ENCODE assay signal across 1 cellular context in genomic region chr15:100349696-100350433, GRCh38.
TF ChIP-seq lines count a peak whose summit lies in the region.

No MANE protein-coding gene starts in this region.

TF ChIP-seq in HepG2, 621 proteins besides CTCF, POLR2A, EP300 and RAD21 (continued from another document and continues in another):
- no peak for TF ChIP-seq ZNF512B (CRISPR knock-in tag; IDR thresholded peaks at IDR 0.05; ENCODE audit: borderline replicate concordance)
- TF ChIP-seq ZC3H13 (CRISPR knock-in tag; IDR thresholded peaks at IDR 0.05), result no peak
- no peak; the same call in 1 of the 2 replicates for TF ChIP-seq TBP (CRISPR knock-in tag; IDR thresholded peaks at IDR 0.05)
- TF ChIP-seq AGO1 (IDR thresholded peaks at IDR 0.05; ENCODE audit: low read depth, low read length, poor library complexity, severe bottlenecking), result no peak
- no peak for TF ChIP-seq SIN3B (IDR thresholded peaks at IDR 0.05; ENCODE audit: low read length)
- TF ChIP-seq GLI4 (CRISPR knock-in tag; IDR thresholded peaks at IDR 0.05; ENCODE audit: borderline replicate concordance), result no peak
- TF ChIP-seq ZNF264 (CRISPR knock-in tag; IDR thresholded peaks at IDR 0.05), result no peak
- no peak for TF ChIP-seq ZNF563 (CRISPR knock-in tag; IDR thresholded peaks at IDR 0.05)
- TF ChIP-seq ZNF549 (CRISPR knock-in tag; IDR thresholded peaks at IDR 0.05), result no peak
- no peak for TF ChIP-seq THYN1 (CRISPR knock-in tag; IDR thresholded peaks at IDR 0.05; ENCODE audit: borderline replicate concordance, low read depth)
- TF ChIP-seq FOXJ3 (CRISPR knock-in tag; IDR thresholded peaks at IDR 0.05; ENCODE audit: borderline replicate concordance), result no peak
- TF ChIP-seq, protein P1, sequence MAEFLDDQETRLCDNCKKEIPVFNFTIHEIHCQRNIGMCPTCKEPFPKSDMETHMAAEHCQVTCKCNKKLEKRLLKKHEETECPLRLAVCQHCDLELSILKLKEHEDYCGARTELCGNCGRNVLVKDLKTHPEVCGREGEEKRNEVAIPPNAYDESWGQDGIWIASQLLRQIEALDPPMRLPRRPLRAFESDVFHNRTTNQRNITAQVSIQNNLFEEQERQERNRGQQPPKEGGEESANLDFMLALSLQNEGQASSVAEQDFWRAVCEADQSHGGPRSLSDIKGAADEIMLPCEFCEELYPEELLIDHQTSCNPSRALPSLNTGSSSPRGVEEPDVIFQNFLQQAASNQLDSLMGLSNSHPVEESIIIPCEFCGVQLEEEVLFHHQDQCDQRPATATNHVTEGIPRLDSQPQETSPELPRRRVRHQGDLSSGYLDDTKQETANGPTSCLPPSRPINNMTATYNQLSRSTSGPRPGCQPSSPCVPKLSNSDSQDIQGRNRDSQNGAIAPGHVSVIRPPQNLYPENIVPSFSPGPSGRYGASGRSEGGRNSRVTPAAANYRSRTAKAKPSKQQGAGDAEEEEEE (CRISPR knock-in tag; IDR thresholded peaks at IDR 0.05; ENCODE audit: borderline replicate concordance), result no peak
- TF ChIP-seq NPAS2 (CRISPR knock-in tag; IDR thresholded peaks at IDR 0.05; ENCODE audit: borderline replicate concordance), result no peak
- no peak for TF ChIP-seq PHF21A (CRISPR knock-in tag; IDR thresholded peaks at IDR 0.05)
- peak; percentile 35 for TF ChIP-seq HNRNPLL (IDR thresholded peaks at IDR 0.05; ENCODE audit: low read depth, low read length, poor library complexity, severe bottlenecking)
- TF ChIP-seq ZNF567 (CRISPR knock-in tag; IDR thresholded peaks at IDR 0.05; ENCODE audit: borderline replicate concordance), result no peak
- no peak for TF ChIP-seq TRIM24 (CRISPR knock-in tag; IDR thresholded peaks at IDR 0.05)
- no peak for TF ChIP-seq ZSCAN21 (CRISPR knock-in tag; IDR thresholded peaks at IDR 0.05; ENCODE audit: borderline replicate concordance)
- TF ChIP-seq ATF3 (CRISPR knock-in tag; IDR thresholded peaks at IDR 0.05), result no peak
- no peak for TF ChIP-seq ZNF792 (CRISPR knock-in tag; IDR thresholded peaks at IDR 0.05)
- no peak for TF ChIP-seq IKZF1 (IDR thresholded peaks at IDR 0.05)
- no peak for TF ChIP-seq ZNF354B (CRISPR knock-in tag; IDR thresholded peaks at IDR 0.05)
- TF ChIP-seq ZNF713 (CRISPR knock-in tag; IDR thresholded peaks at IDR 0.05), result no peak
- TF ChIP-seq, protein P2, sequence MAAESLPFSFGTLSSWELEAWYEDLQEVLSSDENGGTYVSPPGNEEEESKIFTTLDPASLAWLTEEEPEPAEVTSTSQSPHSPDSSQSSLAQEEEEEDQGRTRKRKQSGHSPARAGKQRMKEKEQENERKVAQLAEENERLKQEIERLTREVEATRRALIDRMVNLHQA (CRISPR knock-in tag; IDR thresholded peaks at IDR 0.05), result no peak
- no peak for TF ChIP-seq NR2F1 (CRISPR knock-in tag; IDR thresholded peaks at IDR 0.05)
- TF ChIP-seq KMT2B (CRISPR knock-in tag; IDR thresholded peaks at IDR 0.05), result no peak
- TF ChIP-seq SIX1 (CRISPR knock-in tag; IDR thresholded peaks at IDR 0.05; ENCODE audit: borderline replicate concordance), result no peak
- TF ChIP-seq KDM5A (IDR thresholded peaks at IDR 0.05; ENCODE audit: borderline replicate concordance, low read length), result no peak
- no peak for TF ChIP-seq ZNF784 (CRISPR knock-in tag; IDR thresholded peaks at IDR 0.05; ENCODE audit: borderline replicate concordance)
- no peak for TF ChIP-seq ZNF234 (CRISPR knock-in tag; conservative IDR thresholded peaks at IDR 0.05)
- no peak for TF ChIP-seq HHEX (CRISPR knock-in tag; IDR thresholded peaks at IDR 0.05)
- no peak for TF ChIP-seq SRSF9 (IDR thresholded peaks at IDR 0.05; ENCODE audit: borderline replicate concordance, insufficient read depth, low read depth, low read length, poor library complexity, severe bottlenecking)
- TF ChIP-seq, protein P3, sequence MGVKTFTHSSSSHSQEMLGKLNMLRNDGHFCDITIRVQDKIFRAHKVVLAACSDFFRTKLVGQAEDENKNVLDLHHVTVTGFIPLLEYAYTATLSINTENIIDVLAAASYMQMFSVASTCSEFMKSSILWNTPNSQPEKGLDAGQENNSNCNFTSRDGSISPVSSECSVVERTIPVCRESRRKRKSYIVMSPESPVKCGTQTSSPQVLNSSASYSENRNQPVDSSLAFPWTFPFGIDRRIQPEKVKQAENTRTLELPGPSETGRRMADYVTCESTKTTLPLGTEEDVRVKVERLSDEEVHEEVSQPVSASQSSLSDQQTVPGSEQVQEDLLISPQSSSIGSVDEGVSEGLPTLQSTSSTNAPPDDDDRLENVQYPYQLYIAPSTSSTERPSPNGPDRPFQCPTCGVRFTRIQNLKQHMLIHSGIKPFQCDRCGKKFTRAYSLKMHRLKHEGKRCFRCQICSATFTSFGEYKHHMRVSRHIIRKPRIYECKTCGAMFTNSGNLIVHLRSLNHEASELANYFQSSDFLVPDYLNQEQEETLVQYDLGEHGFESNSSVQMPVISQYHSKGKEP (CRISPR knock-in tag; IDR thresholded peaks at IDR 0.05), result no peak
- no peak for TF ChIP-seq ZNF282 (IDR thresholded peaks at IDR 0.05; ENCODE audit: partially characterized antibody)
- TF ChIP-seq NFKB2 (CRISPR knock-in tag; IDR thresholded peaks at IDR 0.05; ENCODE audit: borderline replicate concordance), result peak; percentile 78; the same call in 1 of the 2 replicates
- TF ChIP-seq ATM (IDR thresholded peaks at IDR 0.05; ENCODE audit: borderline replicate concordance), result no peak
- no peak for TF ChIP-seq PPARG (CRISPR knock-in tag; conservative IDR thresholded peaks at IDR 0.05)
- TF ChIP-seq EZH2 (conservative IDR thresholded peaks at IDR 0.05; ENCODE audit: low read depth, low read length), result no peak
- no peak for TF ChIP-seq ZNF597 (CRISPR knock-in tag; IDR thresholded peaks at IDR 0.05)
- TF ChIP-seq NR2F2 (IDR thresholded peaks at IDR 0.05; ENCODE audit: borderline replicate concordance, low read depth), result no peak
- TF ChIP-seq ZNF20 (CRISPR knock-in tag; IDR thresholded peaks at IDR 0.05), result no peak
- no peak for TF ChIP-seq SPEN (CRISPR knock-in tag; IDR thresholded peaks at IDR 0.05; ENCODE audit: low read depth)
- no peak for TF ChIP-seq ZNF484 (CRISPR knock-in tag; IDR thresholded peaks at IDR 0.05; ENCODE audit: borderline replicate concordance, low read depth)
- no peak for TF ChIP-seq ATF7 (IDR thresholded peaks at IDR 0.05)
- TF ChIP-seq ATF7 (CRISPR knock-in tag; IDR thresholded peaks at IDR 0.05), result no peak
- TF ChIP-seq ZNF652 (CRISPR knock-in tag; IDR thresholded peaks at IDR 0.05; ENCODE audit: borderline replicate concordance, low read depth), result no peak
- TF ChIP-seq, protein P4, sequence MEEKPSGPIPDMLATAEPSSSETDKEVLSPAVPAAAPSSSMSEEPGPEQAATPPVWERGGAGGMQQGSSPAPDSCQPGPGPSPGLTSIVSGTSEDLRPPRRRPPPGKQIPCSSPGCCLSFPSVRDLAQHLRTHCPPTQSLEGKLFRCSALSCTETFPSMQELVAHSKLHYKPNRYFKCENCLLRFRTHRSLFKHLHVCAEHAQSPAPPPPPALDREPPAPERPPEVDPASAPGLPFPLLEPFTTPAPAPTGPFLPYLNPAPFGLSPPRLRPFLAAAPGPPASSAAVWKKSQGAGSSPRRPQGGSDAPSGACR (CRISPR knock-in tag; IDR thresholded peaks at IDR 0.05), result no peak
- no peak; the same call in 1 of the 2 replicates for TF ChIP-seq ZFP36L1 (CRISPR knock-in tag; IDR thresholded peaks at IDR 0.05)
- TF ChIP-seq TAF15 (IDR thresholded peaks at IDR 0.05; ENCODE audit: low read depth, low read length, poor library complexity, severe bottlenecking), result no peak
- no peak for TF ChIP-seq SOX13 (IDR thresholded peaks at IDR 0.05)
- TF ChIP-seq SOX13 (CRISPR knock-in tag; conservative IDR thresholded peaks at IDR 0.05 in 1 of 2, IDR thresholded peaks at IDR 0.05 in 1 of 2), result no peak
- TF ChIP-seq ZNF562 (CRISPR knock-in tag; IDR thresholded peaks at IDR 0.05; ENCODE audit: borderline replicate concordance), result no peak
- no peak for TF ChIP-seq ZKSCAN8 (CRISPR knock-in tag; IDR thresholded peaks at IDR 0.05; ENCODE audit: borderline replicate concordance)
- TF ChIP-seq RARA (CRISPR knock-in tag; IDR thresholded peaks at IDR 0.05), result no peak
- no peak for TF ChIP-seq ZNF660 (CRISPR knock-in tag; IDR thresholded peaks at IDR 0.05; ENCODE audit: borderline replicate concordance, low read depth)
- TF ChIP-seq ATF1 (CRISPR knock-in tag; IDR thresholded peaks at IDR 0.05), result no peak
- peak; percentile 69; the same call in 1 of the 2 replicates for TF ChIP-seq PRDM15 (CRISPR knock-in tag; IDR thresholded peaks at IDR 0.05)
- no peak for TF ChIP-seq BHLHE40 (IDR thresholded peaks at IDR 0.05; ENCODE audit: low read length)
- no peak for TF ChIP-seq FOSL1 (CRISPR knock-in tag; IDR thresholded peaks at IDR 0.05; ENCODE audit: borderline replicate concordance)
- TF ChIP-seq ZNF607 (CRISPR knock-in tag; IDR thresholded peaks at IDR 0.05; ENCODE audit: borderline replicate concordance), result 0 out of 2 replicates have a peak, but pooled peaks have one; percentile 64
